In genomic region chr1:244757091-244757939, GRCh38 we compare ENCODE assay signal across 16 cellular contexts.
DNase-seq lines count a peak whose midpoint lies in the region; ATAC-seq and TF ChIP-seq lines count a peak whose summit lies in the region.
"Had no signal": no experiment of that assay in that cellular context is flagged by ENCODE, and none has a peak within 500 bp of the region (broad histone marks: within the 10 kb centered on the region; RNA-seq: fewer than 3 reads in every experiment).

No MANE protein-coding gene starts in this region.

- no peak for ATAC-seq in thoracic aorta (ENCODE audit: insufficient number of reproducible peaks, low FRiP score, low read depth)
- no peak for ATAC-seq in HG02885 (IDR thresholded peaks at IDR 0.05; ENCODE audit: poor library complexity, unreplicated experiment)
- ATAC-seq: Right ventricle myocardium inferior had no signal

- H3K4me1 ChIP-seq in thoracic aorta (ENCODE audit: control insufficient read depth in 1 of 2, low read depth in 2 of 2), result peaks cover 3 to 11% of the 10 kb centered on the region in 2 donors
- H3K4me1 ChIP-seq: heart left ventricle had no signal

- peak overlapping the region in 1 of 2 donors; percentile 1 for H3K27ac ChIP-seq in thoracic aorta
- H3K27ac ChIP-seq: heart left ventricle had no signal

- no peaks in the 10 kb centered on the region for H3K27me3 ChIP-seq in thoracic aorta (replicated peaks; ENCODE audit: insufficient read depth)
- H3K27me3 ChIP-seq: heart left ventricle had no signal

- peak overlapping the region; percentile 33 for H3K4me3 ChIP-seq in thoracic aorta
- H3K4me3 ChIP-seq: heart left ventricle had no signal

- H3K9me3 ChIP-seq in thoracic aorta, result no peaks in the 10 kb centered on the region
- H3K9me3 ChIP-seq: heart left ventricle had no signal

- DNase-seq in NCI-H2029 treated with DMSO at 0.1 percent for 48 hours (lab: John Stamatoyannopoulos, UW) (peak; percentile 9), NCI-H2029 (lab: John Stamatoyannopoulos, UW) (no peak), T1000 (lab: John Stamatoyannopoulos, UW) (peak; percentile 32), fibroblast of the conjunctiva (ENCODE audit: low read depth) (peak; percentile 20), thoracic aorta (ENCODE audit: low spot score) (no peak), SKM-1 treated with dmso at 0.1 percent for 144 hours (lab: John Stamatoyannopoulos, UW; ENCODE audit: unreplicated experiment) (no peak), NCI-H2171 treated with DMSO at 0.1 percent for 48 hours (lab: John Stamatoyannopoulos, UW) (no peak)
- DNase-seq: 8988T; activated CD4-positive, alpha-beta T cell treated with anti-CD3 and anti-CD28 coated beads, Interleukin-2, amount 10 ng/mL, durations not matched to agents 24 days and 14 days; activated naive CD8-positive, alpha-beta T cell treated with anti-CD3 and anti-CD28 coated beads, Interleukin-2, amount 10 ng/mL, durations not matched to agents 7 days and 5 days; activated T-cell treated with anti-CD3 and anti-CD28 coated beads, Interleukin-2, amount 50 U/mL, for 24 hours; heart left ventricle; kidney; NCI-H2081 treated with DMSO at 0.1 percent for 48 hours had no signal

- TF ChIP-seq CTCF in thoracic aorta (IDR thresholded peaks at IDR 0.05), result no peak

- H3K36me3 ChIP-seq in thoracic aorta, result no peaks in the 10 kb centered on the region
- H3K36me3 ChIP-seq: heart left ventricle had no signal

Comparison
In these comparisons a context has a peak if more than half of its experiments do, and no peak if none do; other contexts are left out.
1. DNase-seq: peak in NCI-H2029 treated with DMSO at 0.1 percent for 48 hours (single experiment), T1000 (single experiment) and fibroblast of the conjunctiva (single experiment); none in NCI-H2029 (single experiment), thoracic aorta (single experiment), SKM-1 treated with dmso at 0.1 percent for 144 hours (single experiment) and NCI-H2171 treated with DMSO at 0.1 percent for 48 hours (single experiment).